10 cellular contexts compared by ENCODE assay signal in the genomic region with DNA sequence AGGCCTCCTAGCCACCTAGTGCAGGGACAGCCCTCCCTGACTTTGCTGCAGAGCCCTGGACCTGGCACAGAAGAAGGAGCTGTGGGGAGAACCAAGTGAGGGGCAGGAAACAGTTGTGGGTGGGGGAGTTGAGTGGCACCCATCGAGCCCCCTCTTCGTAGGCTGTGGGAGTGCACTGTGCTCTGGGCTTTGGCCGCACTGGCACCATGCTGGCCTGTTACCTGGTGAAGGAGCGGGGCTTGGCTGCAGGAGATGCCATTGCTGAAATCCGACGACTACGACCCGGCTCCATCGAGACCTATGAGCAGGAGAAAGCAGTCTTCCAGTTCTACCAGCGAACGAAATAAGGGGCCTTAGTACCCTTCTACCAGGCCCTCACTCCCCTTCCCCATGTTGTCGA. TPM values are rescaled to one million over a fixed set of nuclear protein-coding genes. Genes with fewer than 3 reads are reported as not detected.
DNase-seq lines count a peak whose midpoint lies in the region; ATAC-seq and TF ChIP-seq lines count a peak whose summit lies in the region.
"Had no signal": no experiment of that assay in that cellular context is flagged by ENCODE, and none has a peak within 500 bp of the region (broad histone marks: within the 10 kb centered on the region; RNA-seq: fewer than 3 reads in every experiment).

No MANE protein-coding gene starts in this region.

- DNase-seq in CD4-positive, alpha-beta T cell = no peak
- DNase-seq in coronary artery (ENCODE audit: low spot score) = no peak
- peak in 1 of 9 donors; percentile 1 for DNase-seq in naive thymus-derived CD4-positive, alpha-beta T cell
- no peak for DNase-seq in Kasumi-1 (lab: John Stamatoyannopoulos, UW)
- no peak for DNase-seq in WERI-Rb-1
- no peak for DNase-seq in GOT3 (lab: John Stamatoyannopoulos, UW)
- no peak for DNase-seq in AML-193 (lab: John Stamatoyannopoulos, UW)
- DNase-seq: NCI-H1436 treated with DMSO at 0.1 percent for 48 hours had no signal

- H3K4me3 Mint-ChIP-seq in CD4-positive, alpha-beta T cell = peak overlapping the region; percentile 86
- H3K4me3 Mint-ChIP-seq in naive thymus-derived CD4-positive, alpha-beta T cell = peak overlapping the region in 9 of 10 donors; percentile 78 to 93 (median 85)

- no peaks in the 10 kb centered on the region for H3K27me3 ChIP-seq in CD4-positive, alpha-beta T cell (ENCODE audit: control insufficient read depth, insufficient read depth, low read length)
- no peaks in the 10 kb centered on the region for H3K27me3 ChIP-seq in Loucy (ENCODE audit: insufficient read depth, low read length, poor library complexity, severe bottlenecking)
- no peaks in the 10 kb centered on the region for H3K27me3 ChIP-seq in naive thymus-derived CD4-positive, alpha-beta T cell (ENCODE audit: control insufficient read depth in 2 of 2, insufficient read depth in 2 of 2, low read length in 2 of 2)
- H3K27me3 ChIP-seq in WERI-Rb-1 (ENCODE audit: insufficient read depth, low read depth, severe bottlenecking) = peaks cover 99% of the 10 kb centered on the region
- H3K27me3 ChIP-seq: body of pancreas had no signal

- CTCF ChIA-PET in CD4-positive, alpha-beta T cell (lab: Charles Lee) = interaction anchor here (2.0 kb wide), 1 partner anchor 8 kb away, joined by 13 read pairs; no protein-coding TSS in a partner anchor
- CTCF ChIA-PET in naive thymus-derived CD4-positive, alpha-beta T cell (lab: Charles Lee) = interaction anchor here (0.7 to 1.7 kb wide), 3 partner anchors 17 to 141 kb away, joined by 3 to 5 read pairs (median 4); no protein-coding TSS in a partner anchor

- H3K4me2 ChIP-seq in Loucy (ENCODE audit: low read depth, low read length, poor library complexity, severe bottlenecking) = peak overlapping the region; percentile 79

- intact Hi-C loops in CD4-positive, alpha-beta T cell (cut with DNase I, micrococcal nuclease) = loop anchor here in 1 of 2 experiments (2.0 to 5.0 kb wide), 3 partner anchors 15 to 315 kb away; partner anchors contain the start of genes IGSF8 and TAGLN2
- intact Hi-C loops in naive thymus-derived CD4-positive, alpha-beta T cell (cut with micrococcal nuclease) = loop anchor here (2.0 to 5.0 kb wide), 5 partner anchors 17 to 481 kb away; partner anchors contain the start of genes DCAF8 (in 2 of the 2), IGSF8 (in 1 of the 2) and SLAMF8 (in 1 of the 2)

- H3K27ac Mint-ChIP-seq in CD4-positive, alpha-beta T cell = no peak overlapping the region
- peak overlapping the region in 5 of 9 donors; percentile 76 to 93 (median 85) for H3K27ac Mint-ChIP-seq in naive thymus-derived CD4-positive, alpha-beta T cell

- H3K4me3 ChIP-seq in Loucy (ENCODE audit: low read length, poor library complexity, severe bottlenecking) (peak overlapping the region; percentile 75), coronary artery (peak overlapping the region; percentile 87), WERI-Rb-1 (ENCODE audit: low read depth, low read length) (no peak overlapping the region)
- no peak overlapping the region for H3K4me3 ChIP-seq in naive thymus-derived CD4-positive, alpha-beta T cell (ENCODE audit: low read length)

- TF ChIP-seq CTCF in CD4-positive, alpha-beta T cell (IDR thresholded peaks at IDR 0.05) = no peak
- TF ChIP-seq CTCF in Loucy (conservative IDR thresholded peaks at IDR 0.05; ENCODE audit: low read length) (no peak), coronary artery (IDR thresholded peaks at IDR 0.05) (no peak), WERI-Rb-1 (IDR thresholded peaks at IDR 0.05; ENCODE audit: low read depth, low read length) (no peak)

- H3K36me3 Mint-ChIP-seq in CD4-positive, alpha-beta T cell (ENCODE audit: low read depth) = no peaks in the 10 kb centered on the region
- no peaks in the 10 kb centered on the region for H3K36me3 Mint-ChIP-seq in naive thymus-derived CD4-positive, alpha-beta T cell

- H3K9me3 Mint-ChIP-seq in CD4-positive, alpha-beta T cell = no peaks in the 10 kb centered on the region
- no peaks in the 10 kb centered on the region for H3K9me3 Mint-ChIP-seq in naive thymus-derived CD4-positive, alpha-beta T cell

- H3K79me2 ChIP-seq in Loucy (ENCODE audit: insufficient read depth, low read length) = peaks cover 4% of the 10 kb centered on the region; the same call in 1 of the 2 replicates

- ATAC-seq in CD4-positive, alpha-beta T cell (ENCODE audit: poor library complexity) = no peak
- ATAC-seq in naive thymus-derived CD4-positive, alpha-beta T cell = no peak

- no peak overlapping the region for H2AFZ ChIP-seq in Loucy (ENCODE audit: low read length)

- peaks cover 24% of the 10 kb centered on the region for H3K4me1 Mint-ChIP-seq in CD4-positive, alpha-beta T cell (ENCODE audit: low read depth)
- H3K4me1 Mint-ChIP-seq in naive thymus-derived CD4-positive, alpha-beta T cell = peaks cover 9 to 33% (median 28%) of the 10 kb centered on the region in 7 donors

- POLR2A ChIA-PET in CD4-positive, alpha-beta T cell (lab: Charles Lee) = interaction anchor here (1.9 to 3.0 kb wide), 2 partner anchors 141 to 249 kb away, joined by 7 to 13 read pairs; partner anchors contain the start of gene PIGM
- POLR2A ChIA-PET in naive thymus-derived CD4-positive, alpha-beta T cell (lab: Charles Lee) = no interaction called here

- no peaks in the 10 kb centered on the region for H3K4me1 ChIP-seq in Loucy (ENCODE audit: insufficient read depth, low read length, poor library complexity, severe bottlenecking)
- peaks cover 6% of the 10 kb centered on the region in 2 donors for H3K4me1 ChIP-seq in naive thymus-derived CD4-positive, alpha-beta T cell (ENCODE audit: control insufficient read depth in 2 of 2, insufficient read depth in 2 of 2, low read length in 2 of 2)

- no peaks in the 10 kb centered on the region for H3F3A ChIP-seq in Loucy (ENCODE audit: low read depth)

- peaks cover 3% of the 10 kb centered on the region for H4K20me1 ChIP-seq in Loucy (ENCODE audit: insufficient read depth, low read length, poor library complexity, severe bottlenecking)

- H3K27ac ChIP-seq in CD4-positive, alpha-beta T cell (ENCODE audit: low read depth, low read length) = no peak overlapping the region
- H3K27ac ChIP-seq in coronary artery (peak overlapping the region in 1 of 2 donors; percentile 86), WERI-Rb-1 (no peak overlapping the region)
- no peak overlapping the region for H3K27ac ChIP-seq in naive thymus-derived CD4-positive, alpha-beta T cell (ENCODE audit: low read depth, low read length)

- no peak overlapping the region for H3K9ac ChIP-seq in Loucy (ENCODE audit: low read depth, low read length, poor library complexity, severe bottlenecking)

- no peaks in the 10 kb centered on the region for H3K27me3 Mint-ChIP-seq in CD4-positive, alpha-beta T cell
- H3K27me3 Mint-ChIP-seq in naive thymus-derived CD4-positive, alpha-beta T cell = peaks cover 0 to 8% (median 0%) of the 10 kb centered on the region in 5 donors

- no peaks in the 10 kb centered on the region for H3K9me3 ChIP-seq in CD4-positive, alpha-beta T cell (ENCODE audit: control insufficient read depth, low read length)
- no peaks in the 10 kb centered on the region for H3K9me3 ChIP-seq in Loucy (ENCODE audit: insufficient read depth, low read depth, low read length)
- H3K9me3 ChIP-seq in naive thymus-derived CD4-positive, alpha-beta T cell (ENCODE audit: control insufficient read depth in 2 of 3, low read length in 3 of 3) = no peaks in the 10 kb centered on the region
- H3K9me3 ChIP-seq in WERI-Rb-1 (ENCODE audit: severe bottlenecking) = peaks cover 16% of the 10 kb centered on the region
- H3K9me3 ChIP-seq: body of pancreas had no signal

- H3K36me3 ChIP-seq in Loucy (ENCODE audit: insufficient read depth, low read length) (no peaks in the 10 kb centered on the region), WERI-Rb-1 (no peaks in the 10 kb centered on the region)
- H3K36me3 ChIP-seq in naive thymus-derived CD4-positive, alpha-beta T cell (ENCODE audit: control insufficient read depth in 2 of 3, insufficient read depth in 3 of 3, low read length in 3 of 3) = no peaks in the 10 kb centered on the region

- H3K9me2 ChIP-seq in Loucy (replicated peaks; ENCODE audit: low read depth, low read length) = no peaks in the 10 kb centered on the region

RNA-seq across cellular contexts. Expression of gene DUSP23, which starts 1.2 kb away (rescaled TPM):
- 1 to 10 TPM; 3.9 to 6.0 TPM for total RNA-seq in CD4-positive, alpha-beta T cell
- 10 to 100 TPM in 4 of 5 experiments, 1 to 10 TPM in 1; 7.4 to 18.9 (median 12.2) TPM for total RNA-seq in naive thymus-derived CD4-positive, alpha-beta T cell
- polyA plus RNA-seq in naive thymus-derived CD4-positive, alpha-beta T cell = 10 to 100 TPM; 35.0 to 38.0 TPM

RNA-seq across cellular contexts. Expression of gene FCRL6, which starts 20.2 kb away (rescaled TPM):
- under 1 TPM; 0.28 to 0.52 TPM for total RNA-seq in CD4-positive, alpha-beta T cell
- total RNA-seq in naive thymus-derived CD4-positive, alpha-beta T cell = 10 to 100 TPM in 1 of 5 experiments, 1 to 10 TPM in 1, under 1 TPM in 3; 0.27 to 41.4 (median 0.51) TPM
- under 1 TPM; 0.15 to 0.43 TPM for polyA plus RNA-seq in naive thymus-derived CD4-positive, alpha-beta T cell

RNA-seq across cellular contexts. Expression of gene SLAMF8, which starts 44.7 kb away (rescaled TPM):
- total RNA-seq in CD4-positive, alpha-beta T cell = under 1 TPM in 1 of 2 experiments, not detected in 1; 0.34 TPM
- 1 to 10 TPM in 4 of 5 experiments, under 1 TPM in 1; 0.27 to 1.7 (median 1.3) TPM for total RNA-seq in naive thymus-derived CD4-positive, alpha-beta T cell
- polyA plus RNA-seq in naive thymus-derived CD4-positive, alpha-beta T cell = not detected

Comparison
In these comparisons a context has a peak if more than half of its experiments do, and no peak if none do; other contexts are left out.
1. H3K4me3 ChIP-seq: peak in Loucy (single experiment) and coronary artery (single experiment); none in naive thymus-derived CD4-positive, alpha-beta T cell (single experiment) and WERI-Rb-1 (single experiment).